In genomic region chr21:26124896-26125295, GRCh38 we compare ENCODE assay signal across 14 cellular contexts. TPM values are rescaled to one million over a fixed set of nuclear protein-coding genes. Genes with fewer than 3 reads are reported as not detected.
A peak's percentile ranks its signal among the peaks of the same experiment; 100 is the strongest.
DNase-seq lines count a peak whose midpoint lies in the region; ATAC-seq and TF ChIP-seq lines count a peak whose summit lies in the region.
"Had no signal": no experiment of that assay in that cellular context is flagged by ENCODE, and none has a peak within 500 bp of the region (broad histone marks: within the 10 kb centered on the region; RNA-seq: fewer than 3 reads in every experiment).

No MANE protein-coding gene starts in this region.

- no peak for TF ChIP-seq RAD21 in neural cell (conservative IDR thresholded peaks at IDR 0.05)

- intact Hi-C loops in Right ventricle myocardium inferior (cut with DNase I): loop anchor here (5.0 kb wide), 1 partner anchor 42 kb away; no protein-coding TSS in a partner anchor
- intact Hi-C loops in cardiac septum (cut with DNase I): no loop called here
- intact Hi-C loops in uterus (cut with DNase I; ENCODE audit: low total_unique reads): no loop called here

- no peak for TF ChIP-seq EP300 in gastroesophageal sphincter (IDR thresholded peaks at IDR 0.05)
- TF ChIP-seq EP300 in neural cell (conservative IDR thresholded peaks at IDR 0.05; ENCODE audit: poor library complexity, severe bottlenecking): no peak

- H3K9ac ChIP-seq in neural cell (ENCODE audit: low read length) (no peak overlapping the region), neuronal stem cell (ENCODE audit: low read depth, low read length, poor library complexity) (no peak overlapping the region)
- H3K9ac ChIP-seq: KMS-11 had no signal

- peak; percentile 24 for ATAC-seq in Right ventricle myocardium inferior
- ATAC-seq in gastroesophageal sphincter: no peak
- ATAC-seq in HG03025 (IDR thresholded peaks at IDR 0.05; ENCODE audit: low FRiP score, unreplicated experiment): no peak
- no peak for ATAC-seq in activated CD8-positive, alpha-beta T cell treated with anti-CD3 and anti-CD28 coated beads, Interleukin-2, amount 10 ng/mL, durations not matched to agents 7 days and 5 days
- ATAC-seq: stimulated activated naive CD8-positive, alpha-beta T cell treated with anti-CD3 and anti-CD28 coated beads, Interleukin-15, Interleukin-2, amounts not matched to agents 100 U/mL and 50 U/mL, for 24 hours had no signal

- H2BK120ac ChIP-seq in neuronal stem cell (ENCODE audit: low read depth, low read length): no peak overlapping the region

- H4K20me1 ChIP-seq in neural cell (ENCODE audit: insufficient read depth): no peaks in the 10 kb centered on the region

- H3K36me3 ChIP-seq in gastroesophageal sphincter: no peaks in the 10 kb centered on the region
- no peaks in the 10 kb centered on the region for H3K36me3 ChIP-seq in neural cell (ENCODE audit: insufficient read depth, low read length)
- H3K36me3 ChIP-seq in uterus: no peaks in the 10 kb centered on the region
- H3K36me3 ChIP-seq in neuronal stem cell (replicated peaks in 1 of 2; ENCODE audit: control insufficient read depth in 2 of 2, insufficient read depth in 2 of 2, low read length in 2 of 2): peaks cover 0 to 1% of the 10 kb centered on the region in 2 donors

- H3K4me3 Mint-ChIP-seq in activated CD8-positive, alpha-beta T cell treated with anti-CD3 and anti-CD28 coated beads, Interleukin-2, amount 10 ng/mL, durations not matched to agents 7 days and 5 days: no peak overlapping the region
- H3K4me3 Mint-ChIP-seq: activated CD4-positive, alpha-beta T cell treated with anti-CD3 and anti-CD28 coated beads, Interleukin-2, amount 10 ng/mL, durations not matched to agents 7 days and 5 days; activated naive CD8-positive, alpha-beta T cell; memory B cell had no signal

- H3K18ac ChIP-seq in neuronal stem cell (ENCODE audit: low read length): no peak overlapping the region

- peaks cover 87% of the 10 kb centered on the region for H3K79me2 ChIP-seq in neural cell (replicated peaks; ENCODE audit: insufficient read depth, low read length)

- H3K4me3 ChIP-seq in gastroesophageal sphincter: no peak overlapping the region
- no peak overlapping the region for H3K4me3 ChIP-seq in neural cell (ENCODE audit: low read length)
- no peak overlapping the region for H3K4me3 ChIP-seq in uterus
- no peak overlapping the region for H3K4me3 ChIP-seq in neuronal stem cell (ENCODE audit: low read length in 2 of 2)

- H3K36me3 Mint-ChIP-seq in activated CD8-positive, alpha-beta T cell treated with anti-CD3 and anti-CD28 coated beads, Interleukin-2, amount 10 ng/mL, durations not matched to agents 7 days and 5 days (ENCODE audit: low read depth): no peaks in the 10 kb centered on the region

- H3K27ac ChIP-seq in gastroesophageal sphincter: peak overlapping the region; percentile 49 to 71 (median 64)
- no peak overlapping the region for H3K27ac ChIP-seq in neural cell (ENCODE audit: low read length)
- H3K27ac ChIP-seq in uterus: peak overlapping the region; percentile 38 to 63
- no peak overlapping the region for H3K27ac ChIP-seq in neuronal stem cell (replicated peaks; ENCODE audit: low read length)
- H3K27ac ChIP-seq: KMS-11 had no signal

- no peak for TF ChIP-seq CTCF in gastroesophageal sphincter (IDR thresholded peaks at IDR 0.05)
- TF ChIP-seq CTCF in neural cell (IDR thresholded peaks at IDR 0.05; ENCODE audit: poor library complexity, severe bottlenecking): no peak
- no peak for TF ChIP-seq CTCF in uterus (IDR thresholded peaks at IDR 0.05)

- H2AK5ac ChIP-seq in neuronal stem cell (ENCODE audit: low read depth, low read length): no peak overlapping the region

- no peak overlapping the region for H2AFZ ChIP-seq in neural cell (ENCODE audit: low read depth, low read length)
- H2AFZ ChIP-seq in neuronal stem cell (ENCODE audit: low read length): no peak overlapping the region

- no peaks in the 10 kb centered on the region for H3K4me1 Mint-ChIP-seq in activated CD8-positive, alpha-beta T cell treated with anti-CD3 and anti-CD28 coated beads, Interleukin-2, amount 10 ng/mL, durations not matched to agents 7 days and 5 days (ENCODE audit: low read depth)
- H3K4me1 Mint-ChIP-seq: activated CD4-positive, alpha-beta T cell treated with anti-CD3 and anti-CD28 coated beads, Interleukin-2, amount 10 ng/mL, durations not matched to agents 7 days and 5 days had no signal

- H2BK15ac ChIP-seq in neuronal stem cell (ENCODE audit: low read length): no peak overlapping the region

- H3K23ac ChIP-seq in neuronal stem cell (ENCODE audit: low read depth, low read length, poor library complexity): no peak overlapping the region

- CTCF ChIA-PET in activated CD8-positive, alpha-beta T cell treated with anti-CD3 and anti-CD28 coated beads, Interleukin-2, amount 10 ng/mL, durations not matched to agents 7 days and 5 days (lab: Charles Lee): no interaction called here

- H3K9me3 Mint-ChIP-seq in activated CD8-positive, alpha-beta T cell treated with anti-CD3 and anti-CD28 coated beads, Interleukin-2, amount 10 ng/mL, durations not matched to agents 7 days and 5 days (ENCODE audit: insufficient read depth): no peaks in the 10 kb centered on the region
- H3K9me3 Mint-ChIP-seq: activated CD4-positive, alpha-beta T cell treated with anti-CD3 and anti-CD28 coated beads, Interleukin-2, amount 10 ng/mL, durations not matched to agents 7 days and 5 days; memory B cell had no signal

- TF ChIP-seq POLR2A in gastroesophageal sphincter (IDR thresholded peaks at IDR 0.05) (no peak), uterus (IDR thresholded peaks at IDR 0.05) (no peak)

- POLR2A ChIA-PET in activated CD8-positive, alpha-beta T cell treated with anti-CD3 and anti-CD28 coated beads, Interleukin-2, amount 10 ng/mL, durations not matched to agents 7 days and 5 days (lab: Charles Lee): no interaction called here

- DNase-seq in Right ventricle myocardium inferior (ENCODE audit: missing footprints): no peak
- no peak for DNase-seq in cardiac septum (ENCODE audit: low spot score)
- DNase-seq in uterus: no peak
- DNase-seq in neuronal stem cell (ENCODE audit: low spot score): no peak
- no peak for DNase-seq in activated CD8-positive, alpha-beta T cell treated with anti-CD3 and anti-CD28 coated beads, Interleukin-2, amount 10 ng/mL, durations not matched to agents 7 days and 5 days
- DNase-seq: activated CD4-positive, alpha-beta T cell treated with anti-CD3 and anti-CD28 coated beads, Interleukin-2, amount 10 ng/mL, durations not matched to agents 7 days and 5 days; SIG-M5; stimulated activated naive CD8-positive, alpha-beta T cell treated with anti-CD3 and anti-CD28 coated beads, Interleukin-15, Interleukin-2, amounts not matched to agents 100 U/mL and 50 U/mL, for 24 hours had no signal

- no peaks in the 10 kb centered on the region for H3K9me2 ChIP-seq in neural cell (ENCODE audit: insufficient read depth, low read length)

- no peaks in the 10 kb centered on the region for H3K27me3 Mint-ChIP-seq in activated CD8-positive, alpha-beta T cell treated with anti-CD3 and anti-CD28 coated beads, Interleukin-2, amount 10 ng/mL, durations not matched to agents 7 days and 5 days (ENCODE audit: low read depth)
- H3K27me3 Mint-ChIP-seq: activated CD4-positive, alpha-beta T cell treated with anti-CD3 and anti-CD28 coated beads, Interleukin-2, amount 10 ng/mL, durations not matched to agents 7 days and 5 days; activated naive CD8-positive, alpha-beta T cell; memory B cell had no signal

- H3K4me1 ChIP-seq in gastroesophageal sphincter: peaks cover 19 to 87% (median 26%) of the 10 kb centered on the region in 3 donors
- H3K4me1 ChIP-seq in uterus: peaks cover 4 to 14% of the 10 kb centered on the region in 2 donors
- peaks cover 10 to 18% of the 10 kb centered on the region in 2 donors for H3K4me1 ChIP-seq in neuronal stem cell (ENCODE audit: control insufficient read depth in 2 of 2, insufficient read depth in 1 of 2, low read depth in 1 of 2, low read length in 2 of 2)

- H4K91ac ChIP-seq in neuronal stem cell (ENCODE audit: low read depth, low read length, poor library complexity): no peak overlapping the region

- 55 to 56% methylated on average over 7 of the region's 7 CpGs for WGBS in gastroesophageal sphincter (ENCODE audit: low coverage in 1 of 2), 2 donors
- no CpG with 5 or more reads among the region's 7 CpGs for WGBS in neuronal stem cell (ENCODE audit: extremely low coverage in 2 of 2, insufficient read length in 2 of 2, insufficient replicate concordance in 1 of 2), 2 donors

- no peak overlapping the region for H3K27ac Mint-ChIP-seq in activated CD8-positive, alpha-beta T cell treated with anti-CD3 and anti-CD28 coated beads, Interleukin-2, amount 10 ng/mL, durations not matched to agents 7 days and 5 days
- H3K27ac Mint-ChIP-seq: activated CD4-positive, alpha-beta T cell treated with anti-CD3 and anti-CD28 coated beads, Interleukin-2, amount 10 ng/mL, durations not matched to agents 7 days and 5 days; activated naive CD8-positive, alpha-beta T cell; memory B cell had no signal

- H3K9me3 ChIP-seq in gastroesophageal sphincter (no peaks in the 10 kb centered on the region), neural cell (ENCODE audit: low read length) (no peaks in the 10 kb centered on the region), uterus (no peaks in the 10 kb centered on the region), neuronal stem cell (replicated peaks in 1 of 2; ENCODE audit: control insufficient read depth in 2 of 2, insufficient read depth in 1 of 2, low read depth in 1 of 2, low read length in 2 of 2) (no peaks in the 10 kb centered on the region)

- H3F3A ChIP-seq in neural cell (ENCODE audit: insufficient read depth, low read length, poor library complexity, severe bottlenecking): peaks cover 2% of the 10 kb centered on the region

- no peak overlapping the region for H2BK12ac ChIP-seq in neuronal stem cell (ENCODE audit: low read length)

- H3K79me1 ChIP-seq in neuronal stem cell (ENCODE audit: low read depth, low read length): peaks cover 8% of the 10 kb centered on the region

- no peaks in the 10 kb centered on the region for H3K27me3 ChIP-seq in gastroesophageal sphincter
- no peaks in the 10 kb centered on the region for H3K27me3 ChIP-seq in neural cell (ENCODE audit: insufficient read depth, low read depth, low read length)
- H3K27me3 ChIP-seq in uterus: no peaks in the 10 kb centered on the region
- H3K27me3 ChIP-seq in neuronal stem cell (ENCODE audit: control insufficient read depth in 3 of 3, insufficient read depth in 3 of 3, low read depth in 1 of 3, low read length in 3 of 3): no peaks in the 10 kb centered on the region

- H3K14ac ChIP-seq in neuronal stem cell (ENCODE audit: low read length): no peak overlapping the region

- peak overlapping the region; percentile 50 for H3K4me2 ChIP-seq in neural cell (ENCODE audit: low read length)
- no peak overlapping the region for H3K4me2 ChIP-seq in neuronal stem cell (ENCODE audit: insufficient read depth, low read length, poor library complexity, severe bottlenecking)
- H3K4me2 ChIP-seq: KMS-11 had no signal

- no peak overlapping the region for H3K4ac ChIP-seq in neuronal stem cell (ENCODE audit: low read length)

- H2BK5ac ChIP-seq in neuronal stem cell (ENCODE audit: low read length): no peak overlapping the region

- H4K8ac ChIP-seq in neuronal stem cell (ENCODE audit: low read depth, low read length): no peak overlapping the region

RNA-seq across cellular contexts. Expression of gene APP, which starts 45.7 kb away (rescaled TPM):
- 321 TPM for total RNA-seq in Right ventricle myocardium inferior
- 334 TPM for total RNA-seq in cardiac septum
- 100 to 1,000 TPM; 282 to 724 (median 545) TPM for total RNA-seq in gastroesophageal sphincter
- polyA plus RNA-seq in neural cell: 462 and 470 TPM in 2 replicates
- polyA minus RNA-seq in neural cell: 570 and 576 TPM in 2 replicates
- 100 to 1,000 TPM; 212 to 537 (median 430) TPM for total RNA-seq in uterus
- 211 TPM for polyA plus RNA-seq in neuronal stem cell (2013, experiment 1 of 2)
- 208 TPM for polyA plus RNA-seq in neuronal stem cell (2013, experiment 2 of 2)
- total RNA-seq in activated CD8-positive, alpha-beta T cell treated with anti-CD3 and anti-CD28 coated beads, Interleukin-2, amount 10 ng/mL, durations not matched to agents 7 days and 5 days: 10 to 100 TPM; 14.5 to 14.9 TPM

Comparison
In these comparisons a context has a peak if more than half of its experiments do, and no peak if none do; other contexts are left out.
1. H3K27ac ChIP-seq: peak in gastroesophageal sphincter (4 of 4) and uterus (2 of 2); none in neural cell (single experiment) and neuronal stem cell (single experiment).
2. RNA of gene APP, which starts 45.7 kb away (total RNA-seq): 282 to 724 TPM in gastroesophageal sphincter, 212 to 537 TPM in uterus, 334 TPM in cardiac septum (single experiment) and 321 TPM in Right ventricle myocardium inferior (single experiment); 14.5 to 14.9 TPM in activated CD8-positive, alpha-beta T cell treated with anti-CD3 and anti-CD28 coated beads, Interleukin-2, amount 10 ng/mL, durations not matched to agents 7 days and 5 days; every median in the first group is over 10 times any median in the second.